10 cellular contexts compared by ENCODE assay signal in genomic region chr12:115135800-115136211, GRCh38.
DNase-seq lines count a peak whose midpoint lies in the region; ATAC-seq and TF ChIP-seq lines count a peak whose summit lies in the region.
"Had no signal": no experiment of that assay in that cellular context is flagged by ENCODE, and none has a peak within 500 bp of the region (broad histone marks: within the 10 kb centered on the region; RNA-seq: fewer than 3 reads in every experiment).

No MANE protein-coding gene starts in this region.

- H3K9me3 ChIP-seq in right cardiac atrium (ENCODE audit: control insufficient read depth, low read length): no peaks in the 10 kb centered on the region
- H3K9me3 ChIP-seq in CD8-positive, alpha-beta T cell (ENCODE audit: low read length): no peaks in the 10 kb centered on the region

- TF ChIP-seq CTCF in CD8-positive, alpha-beta T cell (IDR thresholded peaks at IDR 0.05): no peak

- H3K27ac ChIP-seq in right cardiac atrium (ENCODE audit: low read length): peak overlapping the region; percentile 21
- no peak overlapping the region for H3K27ac ChIP-seq in CD8-positive, alpha-beta T cell (ENCODE audit: low read depth, low read length)

- CTCF ChIA-PET in CD8-positive, alpha-beta T cell (lab: Charles Lee): no interaction called here

- no peak overlapping the region for H3K4me3 ChIP-seq in right cardiac atrium (ENCODE audit: low read length)
- no peak overlapping the region for H3K4me3 ChIP-seq in CD8-positive, alpha-beta T cell (ENCODE audit: low read depth, low read length)

- no peaks in the 10 kb centered on the region for H3K4me1 ChIP-seq in right cardiac atrium (ENCODE audit: control insufficient read depth, insufficient read depth, low read length)
- no peaks in the 10 kb centered on the region for H3K4me1 ChIP-seq in CD8-positive, alpha-beta T cell (ENCODE audit: insufficient read depth, low read length)

- H3K27me3 Mint-ChIP-seq in CD8-positive, alpha-beta T cell (ENCODE audit: low read depth): no peaks in the 10 kb centered on the region

- H3K36me3 ChIP-seq in CD8-positive, alpha-beta T cell (ENCODE audit: insufficient read depth, low read length): no peaks in the 10 kb centered on the region

- DNase-seq in G401 (ENCODE audit: low spot score): peak; percentile 22
- peak in 42 of 58 donors; percentile 1 to 82 (median 31) for DNase-seq in anterior cingulate cortex (lab: John Stamatoyannopoulos, UW)
- DNase-seq in right cardiac atrium: peak; percentile 79 to 93 (median 91)
- peak; percentile 67 for DNase-seq in sciatic nerve (ENCODE audit: low spot score)
- no peak for DNase-seq in CD8-positive, alpha-beta T cell
- DNase-seq in SKM-1 (lab: John Stamatoyannopoulos, UW; ENCODE audit: unreplicated experiment): no peak
- DNase-seq in NOMO-1 treated with DMSO at 0.1 percent for 48 hours (lab: John Stamatoyannopoulos, UW; ENCODE audit: unreplicated experiment): no peak
- DNase-seq in COLO668 (lab: John Stamatoyannopoulos, UW; ENCODE audit: unreplicated experiment): no peak
- DNase-seq: GDM1; stimulated activated naive B cell treated with anti-CD40 and anti-IgM and Interleukin-4, amounts not matched to agents 10 μg/mL and 1 μg/mL and 100 μg/mL, for 72 hours had no signal

- intact Hi-C loops in right cardiac atrium (cut with DNase I): no loop called here
- intact Hi-C loops in sciatic nerve (cut with DNase I): no loop called here
- intact Hi-C loops in CD8-positive, alpha-beta T cell (cut with DNase I, micrococcal nuclease): no loop called here

- WGBS in right cardiac atrium: 26% methylated on average over 8 of the region's 8 CpGs

- no peaks in the 10 kb centered on the region for H3K27me3 ChIP-seq in right cardiac atrium (ENCODE audit: control insufficient read depth, insufficient read depth)
- H3K27me3 ChIP-seq in CD8-positive, alpha-beta T cell (ENCODE audit: insufficient read depth, low read length): no peaks in the 10 kb centered on the region

- POLR2A ChIA-PET in CD8-positive, alpha-beta T cell (lab: Charles Lee): no interaction called here

- H3K36me3 Mint-ChIP-seq in CD8-positive, alpha-beta T cell: no peaks in the 10 kb centered on the region
- H3K36me3 Mint-ChIP-seq: stimulated activated naive B cell treated with anti-CD40 and anti-IgM and Interleukin-4, amounts not matched to agents 10 μg/mL and 1 μg/mL and 100 μg/mL, for 72 hours had no signal

- in situ Hi-C loops in G401 (cut with HindIII; ENCODE audit: low sequenced_read_pairs): no loop called here

- no peak overlapping the region for H3K4me3 Mint-ChIP-seq in CD8-positive, alpha-beta T cell
- H3K4me3 Mint-ChIP-seq: stimulated activated naive B cell treated with anti-CD40 and anti-IgM and Interleukin-4, amounts not matched to agents 10 μg/mL and 1 μg/mL and 100 μg/mL, for 72 hours had no signal

- H3K9me3 Mint-ChIP-seq in CD8-positive, alpha-beta T cell: peaks cover 2% of the 10 kb centered on the region

- no peaks in the 10 kb centered on the region for H3K4me1 Mint-ChIP-seq in CD8-positive, alpha-beta T cell (ENCODE audit: low read depth)
- H3K4me1 Mint-ChIP-seq: stimulated activated naive B cell treated with anti-CD40 and anti-IgM and Interleukin-4, amounts not matched to agents 10 μg/mL and 1 μg/mL and 100 μg/mL, for 72 hours had no signal

- H3K27ac Mint-ChIP-seq in CD8-positive, alpha-beta T cell: no peak overlapping the region
- H3K27ac Mint-ChIP-seq: stimulated activated naive B cell treated with anti-CD40 and anti-IgM and Interleukin-4, amounts not matched to agents 10 μg/mL and 1 μg/mL and 100 μg/mL, for 72 hours had no signal

- ATAC-seq in right cardiac atrium (peak; percentile 94 to 98), sciatic nerve (peak; percentile 97)
- no peak for ATAC-seq in CD8-positive, alpha-beta T cell
- ATAC-seq: stimulated activated naive B cell treated with anti-CD40 and anti-IgM and Interleukin-4, amounts not matched to agents 10 μg/mL and 1 μg/mL and 100 μg/mL, for 72 hours had no signal

Comparison
In these comparisons a context has a peak if more than half of its experiments do, and no peak if none do; other contexts are left out.
1. DNase-seq: peak in G401 (single experiment), anterior cingulate cortex (42 of 58), right cardiac atrium (3 of 3) and sciatic nerve (single experiment); none in CD8-positive, alpha-beta T cell (0 of 7), SKM-1 (single experiment), NOMO-1 treated with DMSO at 0.1 percent for 48 hours (single experiment) and COLO668 (single experiment).